Comparison of ENCODE assay signal across 27 cellular contexts in genomic region chr22:42633013-42633412, GRCh38. TPM values are rescaled to one million over a fixed set of nuclear protein-coding genes. Genes with fewer than 3 reads are reported as not detected.
"Had no signal": no experiment of that assay in that cellular context is flagged by ENCODE, and none has a peak within 500 bp of the region (broad histone marks: within the 10 kb centered on the region; RNA-seq: fewer than 3 reads in every experiment).

No MANE protein-coding gene starts in this region.

- H3K4me2 ChIP-seq: smooth muscle cell had no signal

- H3K4me1 ChIP-seq: pancreas, prostate gland had no signal

- H3K27me3 ChIP-seq: esophagus squamous epithelium, gastroesophageal sphincter, neutrophil, pancreas, right atrium auricular region, transverse colon had no signal

- H3K4me3 ChIP-seq: esophagus squamous epithelium, gastroesophageal sphincter, pancreas, prostate gland, right atrium auricular region, smooth muscle cell, transverse colon had no signal

- ATAC-seq: activated CD8-positive, alpha-beta memory T cell treated with anti-CD3 and anti-CD28 coated beads, Interleukin-2, amount 10 ng/mL, durations not matched to agents 7 days and 5 days; activated CD8-positive, alpha-beta T cell treated with anti-CD3 and anti-CD28 coated beads, Interleukin-2, amount 10 ng/mL, durations not matched to agents 7 days and 5 days; activated naive CD8-positive, alpha-beta T cell treated with anti-CD3 and anti-CD28 coated beads, Interleukin-2, amount 50 U/mL, for 24 hours; gastroesophageal sphincter; left colon; pancreas had no signal

- DNase-seq: activated CD4-positive, alpha-beta T cell treated with anti-CD3 and anti-CD28 coated beads, Interleukin-2, amount 50 U/mL, for 1 hour; activated CD4-positive, CD25-positive, alpha-beta regulatory T cell treated with anti-CD3 and anti-CD28 coated beads, Interleukin-2, amount 50 U/mL, for 72 hours; activated CD8-positive, alpha-beta memory T cell treated with anti-CD3 and anti-CD28 coated beads, Interleukin-2, amount 10 ng/mL, durations not matched to agents 7 days and 5 days; activated CD8-positive, alpha-beta T cell treated with anti-CD3 and anti-CD28 coated beads, Interleukin-2, amount 10 ng/mL, durations not matched to agents 7 days and 5 days; activated naive CD8-positive, alpha-beta T cell treated with anti-CD3 and anti-CD28 coated beads, Interleukin-2, amount 50 U/mL, for 24 hours; activated T-cell treated with anti-CD3 and anti-CD28 coated beads, Interleukin-2, amount 50 U/mL, for 48 hours; amygdala; dermis blood vessel endothelial cell; effector CD8-positive, alpha-beta T cell; esophagus squamous epithelium; hippocampal formation; left colon; naive B cell; nephron progenitor cell; pancreas; stimulated activated CD4-positive, alpha-beta T cell treated with anti-CD3 and anti-CD28 coated beads, Interleukin-1b, Interleukin-23, amount 100 ng/mL, for 48 hours; stimulated activated naive CD4-positive, alpha-beta T cell treated with Interleukin-2 at 50 U/mL for 16 hours; T-helper 2 cell; transverse colon had no signal

- H3K27ac ChIP-seq: epithelial cell of prostate, esophagus squamous epithelium, neutrophil, pancreas, prostate gland, transverse colon had no signal

- H3K9me3 ChIP-seq: esophagus squamous epithelium, gastroesophageal sphincter, neutrophil, pancreas, prostate gland, right atrium auricular region, transverse colon had no signal

RNA-seq across cellular contexts. Expression of gene ATP5MGL, which starts 7.4 kb away (rescaled TPM):
- total RNA-seq: dermis blood vessel endothelial cell, prostate gland, right atrium auricular region had no signal
- polyA plus RNA-seq: keratinocyte, urinary bladder had no signal
